ENCODE assay signal across 10 cellular contexts in genomic region chr4:40255722-40256281, GRCh38. TPM values are rescaled to one million over a fixed set of nuclear protein-coding genes. Genes with fewer than 3 reads are reported as not detected.
DNase-seq lines count a peak whose midpoint lies in the region; ATAC-seq, FAIRE-seq and TF ChIP-seq lines count a peak whose summit lies in the region.
"Had no signal": no experiment of that assay in that cellular context is flagged by ENCODE, and none has a peak within 500 bp of the region (broad histone marks: within the 10 kb centered on the region; RNA-seq: fewer than 3 reads in every experiment).

No MANE protein-coding gene starts in this region.

- H4K20me1 ChIP-seq in keratinocyte (ENCODE audit: control insufficient read depth, extremely low read depth, insufficient read depth, low read length), result no peaks in the 10 kb centered on the region

- POLR2A ChIA-PET in A673 (lab: Charles Lee; ENCODE audit: low non-redundant PET) (no interaction called here), HEK293 (lab: Yijun Ruan, JAX) (no interaction called here)
- POLR2A ChIA-PET in activated CD8-positive, alpha-beta T cell treated with anti-CD3 and anti-CD28 coated beads, Interleukin-2, amount 10 ng/mL, durations not matched to agents 7 days and 5 days (lab: Charles Lee), result interaction anchor here (1.0 to 2.0 kb wide), 5 partner anchors 8 to 53 kb away, joined by 3 to 5 read pairs (median 3); no protein-coding TSS in a partner anchor

- no peak overlapping the region for H3K4me3 ChIP-seq in A673 (ENCODE audit: low read depth, low read length, poor library complexity, severe bottlenecking)
- H3K4me3 ChIP-seq in HEK293 (ENCODE audit: low read depth, low read length), result no peak overlapping the region
- no peak overlapping the region for H3K4me3 ChIP-seq in keratinocyte (ENCODE audit: control insufficient read depth in 2 of 3, extremely low read depth in 1 of 3, insufficient read depth in 2 of 3, low read depth in 1 of 3, low read length in 3 of 3)
- H3K4me3 ChIP-seq in uterus, result no peak overlapping the region
- H3K4me3 ChIP-seq in dorsolateral prefrontal cortex, result no peak overlapping the region
- H3K4me3 ChIP-seq: heart right ventricle had no signal

- H3K4me1 ChIP-seq in A673 (ENCODE audit: insufficient read depth, low read length, poor library complexity, severe bottlenecking) (peaks cover 20% of the 10 kb centered on the region), HEK293 (ENCODE audit: control insufficient read depth, insufficient read depth, low read length) (no peaks in the 10 kb centered on the region), keratinocyte (ENCODE audit: control insufficient read depth, extremely low read depth, insufficient read depth, low read length) (peaks cover 47% of the 10 kb centered on the region), uterus (no peaks in the 10 kb centered on the region)

- no TSS peak for BruUV-seq in A673 (replicated peaks; lab: Mats Ljungman, UMichigan)

- H3K27ac ChIP-seq in A673 (ENCODE audit: low read depth, low read length, poor library complexity, severe bottlenecking) (no peak overlapping the region), HEK293 (ENCODE audit: extremely low read depth, low read depth, low read length) (no peak overlapping the region), keratinocyte (ENCODE audit: control insufficient read depth, insufficient read depth, low read length) (peak overlapping the region; percentile 95), uterus (no peak overlapping the region), dorsolateral prefrontal cortex (no peak overlapping the region)

- peak; percentile 21 for ATAC-seq in activated CD8-positive, alpha-beta T cell treated with anti-CD3 and anti-CD28 coated beads, Interleukin-2, amount 10 ng/mL, durations not matched to agents 7 days and 5 days

- H3K27me3 ChIP-seq in A673 (replicated peaks; ENCODE audit: insufficient read depth, low read depth, low read length, poor library complexity) (no peaks in the 10 kb centered on the region), keratinocyte (ENCODE audit: control insufficient read depth, extremely low read depth, insufficient read depth, low read length) (no peaks in the 10 kb centered on the region), uterus (no peaks in the 10 kb centered on the region), dorsolateral prefrontal cortex (no peaks in the 10 kb centered on the region)
- H3K27me3 ChIP-seq: heart right ventricle had no signal

- no peak for TF ChIP-seq POLR2A in uterus (IDR thresholded peaks at IDR 0.05)

- TF ChIP-seq CTCF in A673 (conservative IDR thresholded peaks at IDR 0.05; ENCODE audit: low read depth, low read length) (no peak), HEK293 (tag by site-specific recombination; IDR thresholded peaks at IDR 0.05) (no peak), keratinocyte (optimal IDR thresholded peaks at IDR 0.05 in 1 of 3, IDR thresholded peaks at IDR 0.05 in 1 of 3, conservative IDR thresholded peaks at IDR 0.05 in 1 of 3; ENCODE audit: extremely low read depth in 1 of 3, insufficient read depth in 2 of 3, low read length in 3 of 3) (no peak), uterus (IDR thresholded peaks at IDR 0.05) (no peak), dorsolateral prefrontal cortex (IDR thresholded peaks at IDR 0.05 in 54 of 56, conservative IDR thresholded peaks at IDR 0.05 in 2 of 56; ENCODE audit: low read depth in 1 of 56, partially characterized antibody in 56 of 56) (no peak)

- intact Hi-C loops in A673 (cut with micrococcal nuclease; ENCODE audit: unreplicated experiment), result no loop called here
- intact Hi-C loops in uterus (cut with DNase I; ENCODE audit: low total_unique reads), result no loop called here
- intact Hi-C loops in dorsolateral prefrontal cortex (cut with DNase I), result no loop called here

- no peak overlapping the region for H2AFZ ChIP-seq in keratinocyte (ENCODE audit: control insufficient read depth, low read length)

- H3K36me3 ChIP-seq in A673 (ENCODE audit: insufficient read depth, low read length, poor library complexity, severe bottlenecking) (no peaks in the 10 kb centered on the region), HEK293 (ENCODE audit: control insufficient read depth in 2 of 2, insufficient read depth in 1 of 2, low read length in 2 of 2) (no peaks in the 10 kb centered on the region), keratinocyte (ENCODE audit: control insufficient read depth in 2 of 2, extremely low read depth in 1 of 2, insufficient read depth in 2 of 2, low read length in 2 of 2) (no peaks in the 10 kb centered on the region), uterus (no peaks in the 10 kb centered on the region)
- H3K36me3 ChIP-seq: heart right ventricle had no signal

- peak overlapping the region; percentile 62 for H3K9ac ChIP-seq in keratinocyte (ENCODE audit: control insufficient read depth, extremely low read depth, insufficient read depth, low read length)

- H3K36me3 Mint-ChIP-seq in activated CD8-positive, alpha-beta T cell treated with anti-CD3 and anti-CD28 coated beads, Interleukin-2, amount 10 ng/mL, durations not matched to agents 7 days and 5 days (ENCODE audit: low read depth), result no peaks in the 10 kb centered on the region

- H3K4me1 Mint-ChIP-seq in activated CD8-positive, alpha-beta T cell treated with anti-CD3 and anti-CD28 coated beads, Interleukin-2, amount 10 ng/mL, durations not matched to agents 7 days and 5 days (ENCODE audit: low read depth), result peaks cover 69% of the 10 kb centered on the region

- CTCF ChIA-PET in A673 (lab: Charles Lee) (interaction anchor here (0.6 kb wide), 1 partner anchor 144 kb away, joined by 3 read pairs; no protein-coding TSS in a partner anchor), HEK293 (lab: Yijun Ruan, JAX) (interaction anchor here (0.7 kb wide), 1 partner anchor 133 kb away, joined by 3 read pairs; no protein-coding TSS in a partner anchor)
- CTCF ChIA-PET in activated CD8-positive, alpha-beta T cell treated with anti-CD3 and anti-CD28 coated beads, Interleukin-2, amount 10 ng/mL, durations not matched to agents 7 days and 5 days (lab: Charles Lee), result interaction anchor here (1.2 to 4.3 kb wide), 9 partner anchors 8 to 70 kb away, joined by 3 to 17 read pairs (median 8); no protein-coding TSS in a partner anchor

- peak overlapping the region; percentile 89 for H3K27ac Mint-ChIP-seq in activated CD8-positive, alpha-beta T cell treated with anti-CD3 and anti-CD28 coated beads, Interleukin-2, amount 10 ng/mL, durations not matched to agents 7 days and 5 days

- peak overlapping the region; percentile 76 for H3K4me2 ChIP-seq in keratinocyte (ENCODE audit: control insufficient read depth, extremely low read depth, insufficient read depth, low read depth, low read length)

- DNase-seq in A673 (ENCODE audit: low spot score) (peak; percentile 72), keratinocyte (ENCODE audit: low read depth, low spot score) (peak; percentile 91), NCI-H128 (lab: John Stamatoyannopoulos, UW; ENCODE audit: unreplicated experiment) (no peak), uterus (no peak), dorsolateral prefrontal cortex (no peak), NOMO-1 treated with dmso at 0.1 percent for 144 hours (lab: John Stamatoyannopoulos, UW; ENCODE audit: unreplicated experiment) (no peak)
- DNase-seq in activated CD8-positive, alpha-beta T cell treated with anti-CD3 and anti-CD28 coated beads, Interleukin-2, amount 10 ng/mL, durations not matched to agents 7 days and 5 days, result no peak
- DNase-seq: heart right ventricle, NCI-H526 treated with DMSO at 0.1 percent for 48 hours had no signal

- dilution Hi-C loops in keratinocyte (cut with MboI; ENCODE audit: extremely low pct_ligation_motif_present, low sequenced_read_pairs), result no loop called here

- no peaks in the 10 kb centered on the region for H3K9me3 Mint-ChIP-seq in activated CD8-positive, alpha-beta T cell treated with anti-CD3 and anti-CD28 coated beads, Interleukin-2, amount 10 ng/mL, durations not matched to agents 7 days and 5 days (ENCODE audit: insufficient read depth)

- no peaks in the 10 kb centered on the region for H3K27me3 Mint-ChIP-seq in activated CD8-positive, alpha-beta T cell treated with anti-CD3 and anti-CD28 coated beads, Interleukin-2, amount 10 ng/mL, durations not matched to agents 7 days and 5 days (ENCODE audit: low read depth)

- no peaks in the 10 kb centered on the region for H3K79me2 ChIP-seq in keratinocyte (ENCODE audit: control insufficient read depth, insufficient read depth, low read length)

- H3K9me3 ChIP-seq in A673 (ENCODE audit: low read depth, low read length, poor library complexity, severe bottlenecking) (no peaks in the 10 kb centered on the region), HEK293 (ENCODE audit: control insufficient read depth, insufficient read depth, low read depth, low read length) (no peaks in the 10 kb centered on the region), keratinocyte (ENCODE audit: control insufficient read depth, low read depth, low read length) (no peaks in the 10 kb centered on the region), uterus (no peaks in the 10 kb centered on the region)
- H3K9me3 ChIP-seq: heart right ventricle had no signal

- peak; percentile 90 for FAIRE-seq in keratinocyte (lab: Jason Lieb, UNC)

- H3K4me3 Mint-ChIP-seq in activated CD8-positive, alpha-beta T cell treated with anti-CD3 and anti-CD28 coated beads, Interleukin-2, amount 10 ng/mL, durations not matched to agents 7 days and 5 days, result no peak overlapping the region

- no peaks in the 10 kb centered on the region for H3K9me1 ChIP-seq in keratinocyte (ENCODE audit: control insufficient read depth, extremely low read depth, insufficient read depth, low read length)

TF ChIP-seq in HEK293, 187 proteins besides CTCF, POLR2A, EP300 and RAD21 (continues in another document):
- no peak for TF ChIP-seq ZFHX2 (tag by site-specific recombination; conservative IDR thresholded peaks at IDR 0.05)

RNA-seq across cellular contexts. Expression of gene RHOH, which starts 59.0 kb away (rescaled TPM):
- 66.8 and 74.2 TPM in 2 replicates for total RNA-seq in A673 (2021)
- 100 to 1,000 TPM; 147 to 159 TPM for total RNA-seq in activated CD8-positive, alpha-beta T cell treated with anti-CD3 and anti-CD28 coated beads, Interleukin-2, amount 10 ng/mL, durations not matched to agents 7 days and 5 days
- 0.04 to 0.15 TPM in 2 of 3 replicates, not detected in the other for polyA plus RNA-seq in keratinocyte
- not detected for polyA plus RNA-seq in keratinocyte (2011; ENCODE audit: low read depth)
- not detected in 2 replicates for polyA plus RNA-seq in keratinocyte (2011; cell fraction: cytosol; rRNA removed)
- 0.16 and 0.17 TPM in 2 replicates for polyA plus RNA-seq in keratinocyte (2011; cell fraction: nucleus; rRNA removed)
- not detected in 2 replicates for polyA plus RNA-seq in keratinocyte (2012; ENCODE audit: low replicate concordance)
- not detected in 3 replicates for polyA minus RNA-seq in keratinocyte
- polyA minus RNA-seq in keratinocyte (2011; cell fraction: cytosol; rRNA and poly(A)+ RNA removed), result not detected
- 0.62 TPM in 1 of 2 replicates, not detected in the other for polyA minus RNA-seq in keratinocyte (2011; cell fraction: nucleus; rRNA and poly(A)+ RNA removed)
- total RNA-seq in uterus, result 10 to 100 TPM in 1 of 4 donors, 1 to 10 TPM in 3; 1.5 to 37.1 (median 3.0) TPM
- total RNA-seq in dorsolateral prefrontal cortex, result 1 to 10 TPM in 44 of 120 experiments, under 1 TPM in 44, not detected in 32; 0.10 to 3.0 (median 1.00) TPM

Comparison
In these comparisons a context has a peak if more than half of its experiments do, and no peak if none do; other contexts are left out.
1. DNase-seq: peak in A673 (single experiment) and keratinocyte (single experiment); none in activated CD8-positive, alpha-beta T cell treated with anti-CD3 and anti-CD28 coated beads, Interleukin-2, amount 10 ng/mL, durations not matched to agents 7 days and 5 days (single experiment), NCI-H128 (single experiment), uterus (0 of 2), dorsolateral prefrontal cortex (0 of 10) and NOMO-1 treated with dmso at 0.1 percent for 144 hours (single experiment).